30 cellular contexts compared by ENCODE assay signal in the genomic region with DNA sequence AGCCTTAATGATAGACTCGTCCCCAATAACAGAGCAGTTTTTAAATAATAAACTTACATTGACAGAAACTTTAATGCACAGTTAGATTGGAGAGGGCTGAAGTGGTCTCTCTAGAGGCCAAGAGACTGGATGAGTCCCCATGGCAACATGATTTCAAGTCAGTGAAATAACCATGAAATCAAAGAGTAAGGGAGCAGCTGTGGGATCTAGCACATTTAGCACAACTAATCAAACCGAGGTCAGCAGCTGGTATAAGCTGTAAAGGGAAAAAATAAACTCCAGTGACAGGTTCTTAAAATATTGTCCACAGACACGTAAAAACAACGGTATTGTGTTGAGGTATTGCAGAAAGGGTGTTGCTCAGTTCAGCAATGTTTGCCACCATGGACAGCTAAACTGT.
"Had no signal": no experiment of that assay in that cellular context is flagged by ENCODE, and none has a peak within 500 bp of the region (broad histone marks: within the 10 kb centered on the region; RNA-seq: fewer than 3 reads in every experiment).

No MANE protein-coding gene starts in this region.

- H3K9me3 ChIP-seq: ascending aorta, breast epithelium, colonic mucosa, gastrocnemius medialis had no signal

- H3K36me3 ChIP-seq: ascending aorta, breast epithelium, cardiac muscle cell, colonic mucosa, gastrocnemius medialis, heart left ventricle had no signal

- ATAC-seq: activated naive CD4-positive, alpha-beta T cell treated with anti-CD3 and anti-CD28 coated beads, Interleukin-2, amount 50 U/mL, for 72 hours; activated T-cell treated with anti-CD3 and anti-CD28 coated beads, Interleukin-2, amount 50 U/mL, for 72 hours; esophagus mucosa; foreskin keratinocyte; gastrocnemius medialis; heart left ventricle; WTC11 had no signal

- H3K4me1 ChIP-seq: ascending aorta, breast epithelium, colonic mucosa, foreskin keratinocyte, gastrocnemius medialis, heart left ventricle had no signal

- DNase-seq: activated CD4-positive, alpha-beta memory T cell treated with anti-CD3 and anti-CD28 coated beads, Interleukin-2, amount 10 ng/mL, durations not matched to agents 7 days and 5 days; activated CD4-positive, alpha-beta T cell treated with anti-CD3 and anti-CD28 coated beads for 1 hour; activated CD4-positive, alpha-beta T cell treated with anti-CD3 and anti-CD28 coated beads for 4 hours; activated CD4-positive, alpha-beta T cell treated with anti-CD3 and anti-CD28 coated beads, Interleukin-2, amount 10 ng/mL, durations not matched to agents 7 days and 5 days; activated CD4-positive, alpha-beta T cell treated with anti-CD3 and anti-CD28 coated beads, Interleukin-2, amount 50 U/mL, for 4 hours; activated CD8-positive, alpha-beta memory T cell treated with anti-CD3 and anti-CD28 coated beads, Interleukin-2, amount 50 U/mL, for 48 hours; activated gamma-delta T cell; activated naive CD4-positive, alpha-beta T cell; activated naive CD4-positive, alpha-beta T cell treated with anti-CD3 and anti-CD28 coated beads, Interleukin-2, amount 10 ng/mL, durations not matched to agents 7 days and 5 days; activated naive CD8-positive, alpha-beta T cell treated with anti-CD3 and anti-CD28 coated beads, Interleukin-2, amount 10 ng/mL, durations not matched to agents 7 days and 5 days; activated T-cell treated with anti-CD3 and anti-CD28 coated beads for 4 hours; activated T-cell treated with anti-CD3 and anti-CD28 coated beads, Interleukin-2, amount 50 U/mL, for 24 hours; activated T-cell treated with anti-CD3 and anti-CD28 coated beads, Interleukin-2, amount 50 U/mL, for 72 hours; central memory CD4-positive, alpha-beta T cell; cerebellar nuclear complex; colonic mucosa; effector memory CD4-positive, alpha-beta T cell; endodermal cell; foreskin keratinocyte; gastrocnemius medialis; glutamatergic neuron; heart left ventricle; T-helper 2 cell had no signal

- H3K27ac ChIP-seq: ascending aorta, breast epithelium, cardiac muscle cell, colonic mucosa, foreskin keratinocyte, gastrocnemius medialis, heart left ventricle, VCaP had no signal

- H3K4me3 ChIP-seq: ascending aorta, breast epithelium, cardiac muscle cell, colonic mucosa, gastrocnemius medialis, heart left ventricle had no signal

- H3K27me3 ChIP-seq: ascending aorta, breast epithelium, cardiac muscle cell, colonic mucosa, foreskin keratinocyte, gastrocnemius medialis, heart left ventricle had no signal
